Comparison of ENCODE assay signal across 10 cellular contexts in the genomic region with DNA sequence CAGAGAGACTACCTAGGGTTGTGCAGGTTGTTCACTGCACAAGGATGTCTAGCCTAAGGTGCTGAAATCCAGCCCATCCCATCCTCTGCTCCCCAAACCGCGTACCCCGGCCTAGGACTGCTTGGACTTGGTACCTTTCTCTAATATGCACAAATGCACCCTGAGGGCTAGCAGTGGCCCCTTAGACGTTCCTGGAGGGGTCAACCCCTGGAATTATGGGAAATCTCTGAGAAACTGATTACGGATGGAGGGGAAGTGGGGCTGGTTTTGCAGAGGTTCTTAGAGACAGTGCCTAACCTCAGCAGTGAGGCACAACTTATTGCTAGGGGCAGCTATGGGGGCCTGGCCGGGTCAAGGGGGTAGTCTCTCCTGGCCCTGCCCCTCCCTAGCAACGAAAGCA. TPM values are rescaled to one million over a fixed set of nuclear protein-coding genes. Genes with fewer than 3 reads are reported as not detected.
DNase-seq lines count a peak whose midpoint lies in the region; ATAC-seq and TF ChIP-seq lines count a peak whose summit lies in the region.
"Had no signal": no experiment of that assay in that cellular context is flagged by ENCODE, and none has a peak within 500 bp of the region (broad histone marks: within the 10 kb centered on the region; RNA-seq: fewer than 3 reads in every experiment).

No MANE protein-coding gene starts in this region.

- peak overlapping the region; percentile 93 for H3K4me3 Mint-ChIP-seq in activated naive CD4-positive, alpha-beta T cell treated with anti-CD3 and anti-CD28 coated beads, Interleukin-2, amount 10 ng/mL, durations not matched to agents 7 days and 5 days

- no peak for DNase-seq in activated naive CD4-positive, alpha-beta T cell treated with anti-CD3 and anti-CD28 coated beads, Interleukin-2, amount 10 ng/mL, durations not matched to agents 7 days and 5 days
- DNase-seq in activated naive CD4-positive, alpha-beta T cell treated with anti-CD3 and anti-CD28 coated beads, Interleukin-2, amount 50 U/mL, for 72 hours (ENCODE audit: low spot score in 2 of 2), result no peak
- DNase-seq in adrenal gland (no peak), lung (ENCODE audit: low spot score) (no peak), thyroid gland (no peak), NCI-H2196 treated with DMSO at 0.1 percent for 48 hours (lab: John Stamatoyannopoulos, UW; ENCODE audit: unreplicated experiment) (no peak)
- no peak for DNase-seq in stimulated activated CD4-positive, alpha-beta T cell treated with anti-CD3 and anti-CD28 coated beads, Interleukin-4, amount 100 ng/mL, for 1 hour
- DNase-seq: NCI-H146 had no signal

- TF ChIP-seq POLR2A in adrenal gland (IDR thresholded peaks at IDR 0.05) (no peak), thyroid gland (IDR thresholded peaks at IDR 0.05) (no peak)

- H3K27ac Mint-ChIP-seq in activated naive CD4-positive, alpha-beta T cell treated with anti-CD3 and anti-CD28 coated beads, Interleukin-2, amount 10 ng/mL, durations not matched to agents 7 days and 5 days, result no peak overlapping the region
- no peak overlapping the region for H3K27ac Mint-ChIP-seq in activated naive CD4-positive, alpha-beta T cell treated with anti-CD3 and anti-CD28 coated beads, Interleukin-2, amount 50 U/mL, for 72 hours

- H3K27me3 Mint-ChIP-seq in activated naive CD4-positive, alpha-beta T cell treated with anti-CD3 and anti-CD28 coated beads, Interleukin-2, amount 10 ng/mL, durations not matched to agents 7 days and 5 days, result peaks cover 12% of the 10 kb centered on the region

- intact Hi-C loops in adrenal gland (cut with DNase I) (no loop called here), thyroid gland (cut with DNase I) (loop anchor here (5.0 kb wide), 1 partner anchor 46 kb away; a partner anchor contains a TSS)

- H3K9me3 Mint-ChIP-seq in activated naive CD4-positive, alpha-beta T cell treated with anti-CD3 and anti-CD28 coated beads, Interleukin-2, amount 10 ng/mL, durations not matched to agents 7 days and 5 days, result no peaks in the 10 kb centered on the region
- H3K9me3 Mint-ChIP-seq in activated naive CD4-positive, alpha-beta T cell treated with anti-CD3 and anti-CD28 coated beads, Interleukin-2, amount 50 U/mL, for 72 hours, result no peaks in the 10 kb centered on the region

- peaks cover 24% of the 10 kb centered on the region for H3K36me3 Mint-ChIP-seq in activated naive CD4-positive, alpha-beta T cell treated with anti-CD3 and anti-CD28 coated beads, Interleukin-2, amount 10 ng/mL, durations not matched to agents 7 days and 5 days
- H3K36me3 Mint-ChIP-seq in activated naive CD4-positive, alpha-beta T cell treated with anti-CD3 and anti-CD28 coated beads, Interleukin-2, amount 50 U/mL, for 72 hours, result peaks cover 0 to 11% of the 10 kb centered on the region in 2 donors

- H3K9me3 ChIP-seq in adrenal gland (replicated peaks in 1 of 3), result no peaks in the 10 kb centered on the region
- H3K9me3 ChIP-seq in lung (ENCODE audit: control insufficient read depth in 2 of 2, insufficient read depth in 1 of 2, low read length in 1 of 2), result no peaks in the 10 kb centered on the region
- H3K9me3 ChIP-seq in thyroid gland, result no peaks in the 10 kb centered on the region

- CTCF ChIA-PET in activated naive CD4-positive, alpha-beta T cell treated with anti-CD3 and anti-CD28 coated beads, Interleukin-2, amount 10 ng/mL, durations not matched to agents 7 days and 5 days (lab: Charles Lee), result interaction anchor here (0.6 to 2.4 kb wide), 3 partner anchors 26 to 67 kb away, joined by 3 to 7 read pairs (median 3); a partner anchor contains a TSS

- H3K4me1 Mint-ChIP-seq in activated naive CD4-positive, alpha-beta T cell treated with anti-CD3 and anti-CD28 coated beads, Interleukin-2, amount 10 ng/mL, durations not matched to agents 7 days and 5 days, result peaks cover 38% of the 10 kb centered on the region

- no peak for ATAC-seq in activated naive CD4-positive, alpha-beta T cell treated with anti-CD3 and anti-CD28 coated beads, Interleukin-2, amount 50 U/mL, for 72 hours
- ATAC-seq in lung (ENCODE audit: insufficient read depth, low FRiP score) (no peak), HG03045 (IDR thresholded peaks at IDR 0.05; ENCODE audit: unreplicated experiment) (no peak)
- ATAC-seq: left lobe of liver had no signal

- H3K27ac ChIP-seq in adrenal gland (peak overlapping the region; percentile 19 to 95 (median 86)), lung (ENCODE audit: low read depth in 1 of 2, low read length in 1 of 2) (peak overlapping the region; percentile 84 to 89), thyroid gland (peak overlapping the region in 2 of 3 donors; percentile 46 to 73)

- WGBS in adrenal gland, 4 donors, result 72 to 82% (median 75%) methylated on average over 5 to 7 of the region's 7 CpGs
- WGBS in lung, 2 donors, result 70 to 80% methylated on average over 7 of the region's 7 CpGs
- WGBS in thyroid gland, 2 donors, result 86 to 92% methylated on average over 7 of the region's 7 CpGs

- H3K36me3 ChIP-seq in adrenal gland (replicated peaks in 1 of 2), result peaks cover 0 to 5% of the 10 kb centered on the region in 2 donors
- peaks cover 0 to 3% of the 10 kb centered on the region in 2 donors for H3K36me3 ChIP-seq in lung (ENCODE audit: control insufficient read depth in 2 of 2, insufficient read depth in 2 of 2, low read length in 2 of 2)
- H3K36me3 ChIP-seq in thyroid gland, result no peaks in the 10 kb centered on the region

- H3K4me1 ChIP-seq in adrenal gland (replicated peaks in 1 of 2) (peaks cover 35 to 54% of the 10 kb centered on the region in 2 donors), lung (ENCODE audit: control insufficient read depth in 2 of 2, insufficient read depth in 2 of 2, low read length in 2 of 2) (peaks cover 16 to 42% of the 10 kb centered on the region in 2 donors), thyroid gland (peaks cover 27 to 56% of the 10 kb centered on the region in 2 donors)

- no peaks in the 10 kb centered on the region for H3K27me3 ChIP-seq in adrenal gland
- H3K27me3 ChIP-seq in lung (ENCODE audit: control insufficient read depth, insufficient read depth), result no peaks in the 10 kb centered on the region
- H3K27me3 ChIP-seq in thyroid gland, result no peaks in the 10 kb centered on the region

- TF ChIP-seq CTCF in adrenal gland (IDR thresholded peaks at IDR 0.05) (no peak), lung (IDR thresholded peaks at IDR 0.05; ENCODE audit: control extremely low read depth, extremely low read depth) (no peak), thyroid gland (IDR thresholded peaks at IDR 0.05) (no peak)

- H3K4me3 ChIP-seq in adrenal gland, result no peak overlapping the region
- no peak overlapping the region for H3K4me3 ChIP-seq in lung
- no peak overlapping the region for H3K4me3 ChIP-seq in thyroid gland (replicated peaks in 1 of 3)

RNA-seq across cellular contexts. Expression of a gene that starts 2.5 kb away (rescaled TPM):
- total RNA-seq in activated naive CD4-positive, alpha-beta T cell treated with anti-CD3 and anti-CD28 coated beads, Interleukin-2, amount 50 U/mL, for 72 hours, result 10 to 100 TPM; 17.6 to 28.6 TPM
- 10 to 100 TPM; 11.5 to 51.9 (median 26.9) TPM for total RNA-seq in adrenal gland
- 10 to 100 TPM; 22.9 to 32.4 (median 32.4) TPM for polyA plus RNA-seq in adrenal gland
- 10 to 100 TPM; 17.9 to 38.8 TPM for total RNA-seq in lung
- polyA plus RNA-seq in lung, result 10 to 100 TPM; 26.8 to 30.8 TPM
- total RNA-seq in thyroid gland, result 10 to 100 TPM; 17.7 to 27.1 (median 20.9) TPM

RNA-seq across cellular contexts. Expression of a gene that starts 2.8 kb away (rescaled TPM):
- 100 to 1,000 TPM; 110 to 167 TPM for total RNA-seq in activated naive CD4-positive, alpha-beta T cell treated with anti-CD3 and anti-CD28 coated beads, Interleukin-2, amount 50 U/mL, for 72 hours
- total RNA-seq in adrenal gland, result 100 to 1,000 TPM in 2 of 8 donors, 10 to 100 TPM in 6; 75.8 to 111 (median 90.1) TPM
- 100 to 1,000 TPM in 2 of 3 donors, 10 to 100 TPM in 1; 63.7 to 269 (median 267) TPM for polyA plus RNA-seq in adrenal gland
- total RNA-seq in lung, result 10 to 100 TPM; 40.8 to 92.7 TPM
- polyA plus RNA-seq in lung, result 100 to 1,000 TPM in 1 of 2 donors, 10 to 100 TPM in 1; 99.4 to 140 TPM
- total RNA-seq in thyroid gland, result 100 to 1,000 TPM in 3 of 4 donors, 10 to 100 TPM in 1; 82.0 to 184 (median 132) TPM

RNA-seq across cellular contexts. Expression of a gene that starts 16.2 kb away (rescaled TPM):
- 1 to 10 TPM; 7.4 to 9.5 TPM for total RNA-seq in activated naive CD4-positive, alpha-beta T cell treated with anti-CD3 and anti-CD28 coated beads, Interleukin-2, amount 50 U/mL, for 72 hours
- total RNA-seq in adrenal gland (10 to 100 TPM in 1 of 8 donors, 1 to 10 TPM in 7; 2.7 to 34.4 (median 4.0) TPM), lung (10 to 100 TPM in 1 of 2 donors, under 1 TPM in 1; 0.43 to 11.4 TPM), thyroid gland (1 to 10 TPM in 3 of 4 donors, under 1 TPM in 1; 0.33 to 1.6 (median 1.5) TPM)
- polyA plus RNA-seq in adrenal gland (10 to 100 TPM; 12.0 to 32.4 (median 12.7) TPM), lung (10 to 100 TPM; 19.2 to 19.9 TPM)

RNA-seq across cellular contexts. Expression of a gene that starts 25.9 kb away (rescaled TPM):
- 10 to 100 TPM; 29.4 to 37.2 TPM for total RNA-seq in activated naive CD4-positive, alpha-beta T cell treated with anti-CD3 and anti-CD28 coated beads, Interleukin-2, amount 50 U/mL, for 72 hours
- total RNA-seq in adrenal gland, result 100 to 1,000 TPM in 2 of 8 donors, 10 to 100 TPM in 6; 30.9 to 162 (median 66.0) TPM
- 100 to 1,000 TPM in 1 of 3 donors, 10 to 100 TPM in 1, under 1 TPM in 1; 0.16 to 124 (median 57.6) TPM for polyA plus RNA-seq in adrenal gland
- 10 to 100 TPM; 20.7 to 55.4 TPM for total RNA-seq in lung
- 10 to 100 TPM; 52.5 to 63.4 TPM for polyA plus RNA-seq in lung
- total RNA-seq in thyroid gland, result 10 to 100 TPM; 29.8 to 73.8 (median 42.9) TPM

RNA-seq across cellular contexts. Expression of a gene that starts 28.1 kb away (rescaled TPM):
- 100 to 1,000 TPM in 1 of 2 donors, 10 to 100 TPM in 1; 69.4 to 101 TPM for total RNA-seq in activated naive CD4-positive, alpha-beta T cell treated with anti-CD3 and anti-CD28 coated beads, Interleukin-2, amount 50 U/mL, for 72 hours
- total RNA-seq in adrenal gland (100 to 1,000 TPM in 2 of 8 donors, 10 to 100 TPM in 6; 57.9 to 183 (median 72.5) TPM), lung (10 to 100 TPM; 49.8 to 74.6 TPM), thyroid gland (100 to 1,000 TPM in 2 of 4 donors, 10 to 100 TPM in 2; 65.9 to 128 (median 109) TPM)
- polyA plus RNA-seq in adrenal gland (10 to 100 TPM; 71.3 to 87.4 (median 72.5) TPM), lung (10 to 100 TPM; 47.1 to 77.2 TPM)
